8 cellular contexts compared by ENCODE assay signal in genomic region chr2:110853516-110853915, GRCh38.
DNase-seq lines count a peak whose midpoint lies in the region; ATAC-seq lines count a peak whose summit lies in the region.

No MANE protein-coding gene starts in this region.

- no peak for ATAC-seq in central memory CD8-positive, alpha-beta T cell (replicated peaks; ENCODE audit: extremely low read depth, poor library complexity, severe bottlenecking)
- ATAC-seq in GM21360 (IDR thresholded peaks at IDR 0.05; ENCODE audit: unreplicated experiment), result no peak
- no peak for ATAC-seq in HG02973 (IDR thresholded peaks at IDR 0.05; ENCODE audit: unreplicated experiment)

- peak; percentile 14 for DNase-seq in Caki2 (ENCODE audit: low read depth)
- DNase-seq in HK-2 (ENCODE audit: unreplicated experiment), result peak; percentile 20
- DNase-seq in T-helper 1 cell, result peak in 4 of 5 donors; percentile 13 to 62 (median 24)
- peak in 1 of 2 donors; percentile 45 for DNase-seq in central memory CD8-positive, alpha-beta T cell (ENCODE audit: low spot score in 2 of 2)
- peak; percentile 30 for DNase-seq in myocyte (ENCODE audit: low read depth)
- no peak for DNase-seq in HCEC 1CT

- peaks cover 10% of the 10 kb centered on the region for H3K36me3 Mint-ChIP-seq in central memory CD8-positive, alpha-beta T cell (ENCODE audit: insufficient read depth)

- H3K27me3 Mint-ChIP-seq in central memory CD8-positive, alpha-beta T cell, result no peaks in the 10 kb centered on the region

- peak overlapping the region; percentile 64 for H3K4me3 Mint-ChIP-seq in central memory CD8-positive, alpha-beta T cell

- peak overlapping the region; percentile 88 for H3K27ac Mint-ChIP-seq in central memory CD8-positive, alpha-beta T cell (ENCODE audit: low read depth)

- in situ Hi-C loops in Caki2 (cut with HindIII; ENCODE audit: low pct_unique_long_range_greater_than_20kb, low sequenced_read_pairs), result no loop called here

- peaks cover 60% of the 10 kb centered on the region for H3K4me1 Mint-ChIP-seq in central memory CD8-positive, alpha-beta T cell

- H3K9me3 Mint-ChIP-seq in central memory CD8-positive, alpha-beta T cell, result no peaks in the 10 kb centered on the region
